Comparison of ENCODE assay signal across 8 cellular contexts in genomic region chr11:69101100-69101791, GRCh38. TPM values are rescaled to one million over a fixed set of nuclear protein-coding genes. Genes with fewer than 3 reads are reported as not detected.
DNase-seq lines count a peak whose midpoint lies in the region; ATAC-seq and TF ChIP-seq lines count a peak whose summit lies in the region.

No MANE protein-coding gene starts in this region.

- no peaks in the 10 kb centered on the region for H3K9me3 ChIP-seq in NT2/D1 (ENCODE audit: insufficient read depth, low read length)

- H3K27ac Mint-ChIP-seq in natural killer cell = no peak overlapping the region
- H3K27ac Mint-ChIP-seq in stimulated activated memory B cell treated with anti-CD40 and anti-IgM and Interleukin-4, amounts not matched to agents 10 μg/mL and 1 μg/mL and 100 μg/mL, for 72 hours = peak overlapping the region; percentile 5

- peaks cover 3% of the 10 kb centered on the region for H3K4me1 ChIP-seq in NT2/D1 (ENCODE audit: insufficient read depth, insufficient read length)

- peak; percentile 82 for TF ChIP-seq CTCF in natural killer cell (IDR thresholded peaks at IDR 0.05)

- H3K9me3 Mint-ChIP-seq in natural killer cell = no peaks in the 10 kb centered on the region
- H3K9me3 Mint-ChIP-seq in stimulated activated memory B cell treated with anti-CD40 and anti-IgM and Interleukin-4, amounts not matched to agents 10 μg/mL and 1 μg/mL and 100 μg/mL, for 72 hours = no peaks in the 10 kb centered on the region

- H3K36me3 ChIP-seq in NT2/D1 (ENCODE audit: insufficient read depth, insufficient read length, low read length) = peaks cover 7% of the 10 kb centered on the region

- no peak overlapping the region for H3K9ac ChIP-seq in NT2/D1 (ENCODE audit: insufficient read length, low read depth)

- DNase-seq in DMS53 (lab: John Stamatoyannopoulos, UW) = peak; percentile 98
- peak; percentile 40 for DNase-seq in NT2/D1 (ENCODE audit: low read depth, low spot score)
- peak; percentile 71 for DNase-seq in activated T-cell treated with anti-CD3 and anti-CD28 coated beads for 4 hours
- DNase-seq in erythroblast (lab: John Stamatoyannopoulos, UW) = peak; percentile 24 to 63
- DNase-seq in natural killer cell = peak; percentile 67

- no peak for TF ChIP-seq POLR2A in erythroblast (IDR thresholded peaks at IDR 0.05; ENCODE audit: low read length)

- intact Hi-C loops in natural killer cell (cut with micrococcal nuclease) = loop anchor here (1.0 to 5.0 kb wide), 2 partner anchors 569 to 791 kb away; no protein-coding TSS in a partner anchor

- H3K27me3 ChIP-seq in NT2/D1 (ENCODE audit: insufficient read depth, insufficient read length) = no peaks in the 10 kb centered on the region

- ATAC-seq in HG03175 (IDR thresholded peaks at IDR 0.05; ENCODE audit: unreplicated experiment) (peak; percentile 70), natural killer cell (peak; percentile 74 to 99 (median 97)), HG03442 (IDR thresholded peaks at IDR 0.05; ENCODE audit: unreplicated experiment) (no peak)
- ATAC-seq in stimulated activated memory B cell treated with anti-CD40 and anti-IgM and Interleukin-4, amounts not matched to agents 10 μg/mL and 1 μg/mL and 100 μg/mL, for 72 hours = peak; percentile 88

- no peaks in the 10 kb centered on the region for H3K36me3 Mint-ChIP-seq in natural killer cell
- no peaks in the 10 kb centered on the region for H3K36me3 Mint-ChIP-seq in stimulated activated memory B cell treated with anti-CD40 and anti-IgM and Interleukin-4, amounts not matched to agents 10 μg/mL and 1 μg/mL and 100 μg/mL, for 72 hours

- peaks cover 0 to 5% of the 10 kb centered on the region in 2 donors for H3K27me3 Mint-ChIP-seq in natural killer cell (ENCODE audit: low read depth in 2 of 2)
- peaks cover 11% of the 10 kb centered on the region for H3K27me3 Mint-ChIP-seq in stimulated activated memory B cell treated with anti-CD40 and anti-IgM and Interleukin-4, amounts not matched to agents 10 μg/mL and 1 μg/mL and 100 μg/mL, for 72 hours

- no peak overlapping the region for H3K4me3 ChIP-seq in NT2/D1 (ENCODE audit: insufficient read length, low read depth)

- H3K4me3 Mint-ChIP-seq in natural killer cell = no peak overlapping the region
- H3K4me3 Mint-ChIP-seq in stimulated activated memory B cell treated with anti-CD40 and anti-IgM and Interleukin-4, amounts not matched to agents 10 μg/mL and 1 μg/mL and 100 μg/mL, for 72 hours = no peak overlapping the region

- H3K4me1 Mint-ChIP-seq in natural killer cell = no peaks in the 10 kb centered on the region
- peaks cover 16% of the 10 kb centered on the region for H3K4me1 Mint-ChIP-seq in stimulated activated memory B cell treated with anti-CD40 and anti-IgM and Interleukin-4, amounts not matched to agents 10 μg/mL and 1 μg/mL and 100 μg/mL, for 72 hours

RNA-seq across cellular contexts. Expression of gene TPCN2, which starts 52.5 kb away (rescaled TPM):
- total RNA-seq in natural killer cell = 10 to 100 TPM; 14.9 to 18.3 (median 18.2) TPM

RNA-seq across cellular contexts. Expression of gene SMIM38, which starts 54.5 kb away (rescaled TPM):
- total RNA-seq in natural killer cell = under 1 TPM; 0.23 to 0.42 (median 0.40) TPM

Comparison
In these comparisons a context has a peak if more than half of its experiments do, and no peak if none do; other contexts are left out.
1. DNase-seq: peak in every context shown above with its lines; median percentile 98 in DMS53; 71 in activated T-cell treated with anti-CD3 and anti-CD28 coated beads for 4 hours; 67 in natural killer cell; 44 in erythroblast; 40 in NT2/D1.